In genomic region chr9:125829743-125830142, GRCh38 we compare ENCODE assay signal across 8 cellular contexts.
A peak's percentile ranks its signal among the peaks of the same experiment; 100 is the strongest.
DNase-seq lines count a peak whose midpoint lies in the region; ATAC-seq and TF ChIP-seq lines count a peak whose summit lies in the region.

No MANE protein-coding gene starts in this region.

- H3K27me3 ChIP-seq in MG63, result no peaks in the 10 kb centered on the region
- H3K27me3 ChIP-seq in WERI-Rb-1 (ENCODE audit: insufficient read depth, low read depth, severe bottlenecking), result no peaks in the 10 kb centered on the region

- no peaks in the 10 kb centered on the region for H3K9me3 ChIP-seq in MG63
- no peaks in the 10 kb centered on the region for H3K9me3 ChIP-seq in WERI-Rb-1 (ENCODE audit: severe bottlenecking)

- H3K4me3 ChIP-seq in MG63 (peak overlapping the region; percentile 40), WERI-Rb-1 (ENCODE audit: low read depth, low read length) (no peak overlapping the region)

- H3K36me3 ChIP-seq in MG63, result no peaks in the 10 kb centered on the region
- H3K36me3 ChIP-seq in WERI-Rb-1, result no peaks in the 10 kb centered on the region

- ATAC-seq in GM18870 (IDR thresholded peaks at IDR 0.05; ENCODE audit: unreplicated experiment), result peak; percentile 61
- ATAC-seq in left ventricle myocardium superior, result peak; percentile 64
- ATAC-seq in GM18873 (IDR thresholded peaks at IDR 0.05; ENCODE audit: low FRiP score, unreplicated experiment), result no peak

- no peak for TF ChIP-seq CTCF in WERI-Rb-1 (IDR thresholded peaks at IDR 0.05; ENCODE audit: low read depth, low read length)

- no peak overlapping the region for H3K27ac ChIP-seq in WERI-Rb-1

- intact Hi-C loops in left ventricle myocardium superior (cut with micrococcal nuclease), result no loop called here

- peak; percentile 1 for DNase-seq in MG63
- peak; percentile 16 for DNase-seq in activated T-helper 1 cell treated with Interleukin-2 at 50 U/mL for 16 hours (ENCODE audit: low read depth)
- no peak for DNase-seq in left ventricle myocardium superior
- DNase-seq in stimulated activated CD4-positive, alpha-beta T cell treated with anti-CD3 and anti-CD28 coated beads, Interleukin-2, amount 100 ng/mL, for 4 hours (ENCODE audit: low read depth), result peak; percentile 40
- no peak for DNase-seq in iPS-NIHi7 (ENCODE audit: extremely low spot score)
- DNase-seq in WERI-Rb-1, result no peak

Comparison
In these comparisons a context has a peak if more than half of its experiments do, and no peak if none do; other contexts are left out.
1. DNase-seq: peak in MG63 (single experiment), activated T-helper 1 cell treated with Interleukin-2 at 50 U/mL for 16 hours (single experiment) and stimulated activated CD4-positive, alpha-beta T cell treated with anti-CD3 and anti-CD28 coated beads, Interleukin-2, amount 100 ng/mL, for 4 hours (single experiment); none in left ventricle myocardium superior (single experiment), iPS-NIHi7 (single experiment) and WERI-Rb-1 (single experiment).